Comparison of ENCODE assay signal across 3 cellular contexts in the genomic region with DNA sequence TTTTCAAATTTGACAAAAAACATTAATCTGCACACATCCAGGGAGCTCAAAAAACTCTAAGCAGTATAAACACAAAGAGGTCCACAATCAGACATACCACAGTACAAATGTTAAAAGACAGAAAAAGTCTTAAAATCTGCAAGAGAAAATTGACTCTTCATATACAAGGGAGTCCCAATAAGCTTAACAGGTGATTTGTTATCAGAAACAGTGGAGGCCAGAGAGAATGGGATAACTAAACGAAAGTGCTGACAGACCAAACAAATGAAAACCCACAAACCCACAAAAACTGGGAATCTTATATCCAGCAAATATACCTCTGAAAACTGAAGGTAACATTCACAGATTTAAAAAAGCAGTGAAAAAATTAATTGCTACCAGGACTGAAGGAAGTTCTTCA.
TF ChIP-seq lines count a peak whose summit lies in the region.

No MANE protein-coding gene starts in this region.

TF ChIP-seq in HEK293, 187 proteins besides CTCF, POLR2A, EP300 and RAD21:
- TF ChIP-seq ZBTB21 (tag by site-specific recombination; IDR thresholded peaks at IDR 0.05) = no peak
- no peak for TF ChIP-seq ZNF274 (IDR thresholded peaks at IDR 0.05; ENCODE audit: low read length)
- no peak for TF ChIP-seq ZNF274 (tag by site-specific recombination; IDR thresholded peaks at IDR 0.05; ENCODE audit: borderline replicate concordance)
- TF ChIP-seq, protein P1, sequence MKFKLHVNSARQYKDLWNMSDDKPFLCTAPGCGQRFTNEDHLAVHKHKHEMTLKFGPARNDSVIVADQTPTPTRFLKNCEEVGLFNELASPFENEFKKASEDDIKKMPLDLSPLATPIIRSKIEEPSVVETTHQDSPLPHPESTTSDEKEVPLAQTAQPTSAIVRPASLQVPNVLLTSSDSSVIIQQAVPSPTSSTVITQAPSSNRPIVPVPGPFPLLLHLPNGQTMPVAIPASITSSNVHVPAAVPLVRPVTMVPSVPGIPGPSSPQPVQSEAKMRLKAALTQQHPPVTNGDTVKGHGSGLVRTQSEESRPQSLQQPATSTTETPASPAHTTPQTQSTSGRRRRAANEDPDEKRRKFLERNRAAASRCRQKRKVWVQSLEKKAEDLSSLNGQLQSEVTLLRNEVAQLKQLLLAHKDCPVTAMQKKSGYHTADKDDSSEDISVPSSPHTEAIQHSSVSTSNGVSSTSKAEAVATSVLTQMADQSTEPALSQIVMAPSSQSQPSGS (tag by site-specific recombination; IDR thresholded peaks at IDR 0.05; ENCODE audit: low read depth) = no peak
- TF ChIP-seq ZNF114 (tag by site-specific recombination; IDR thresholded peaks at IDR 0.05) = no peak
- no peak for TF ChIP-seq ZNF221 (tag by site-specific recombination; IDR thresholded peaks at IDR 0.05; ENCODE audit: borderline replicate concordance)
- no peak for TF ChIP-seq ZNF155 (tag by site-specific recombination; IDR thresholded peaks at IDR 0.05)
- no peak for TF ChIP-seq ZNF404 (tag by site-specific recombination; IDR thresholded peaks at IDR 0.05)
- TF ChIP-seq SETDB1 (IDR thresholded peaks at IDR 0.05; ENCODE audit: insufficient read length, low read length) = peak; percentile 60
- peak; percentile 93 for TF ChIP-seq ZNF791 (tag by site-specific recombination; IDR thresholded peaks at IDR 0.05)
- TF ChIP-seq GLI4 (tag by site-specific recombination; IDR thresholded peaks at IDR 0.05) = no peak
- no peak for TF ChIP-seq FEZF1 (tag by site-specific recombination; IDR thresholded peaks at IDR 0.05)
- no peak for TF ChIP-seq WT1 (tag by site-specific recombination; IDR thresholded peaks at IDR 0.05)
- TF ChIP-seq ZNF37A (tag by site-specific recombination; IDR thresholded peaks at IDR 0.05) = no peak
- TF ChIP-seq, protein P2, sequence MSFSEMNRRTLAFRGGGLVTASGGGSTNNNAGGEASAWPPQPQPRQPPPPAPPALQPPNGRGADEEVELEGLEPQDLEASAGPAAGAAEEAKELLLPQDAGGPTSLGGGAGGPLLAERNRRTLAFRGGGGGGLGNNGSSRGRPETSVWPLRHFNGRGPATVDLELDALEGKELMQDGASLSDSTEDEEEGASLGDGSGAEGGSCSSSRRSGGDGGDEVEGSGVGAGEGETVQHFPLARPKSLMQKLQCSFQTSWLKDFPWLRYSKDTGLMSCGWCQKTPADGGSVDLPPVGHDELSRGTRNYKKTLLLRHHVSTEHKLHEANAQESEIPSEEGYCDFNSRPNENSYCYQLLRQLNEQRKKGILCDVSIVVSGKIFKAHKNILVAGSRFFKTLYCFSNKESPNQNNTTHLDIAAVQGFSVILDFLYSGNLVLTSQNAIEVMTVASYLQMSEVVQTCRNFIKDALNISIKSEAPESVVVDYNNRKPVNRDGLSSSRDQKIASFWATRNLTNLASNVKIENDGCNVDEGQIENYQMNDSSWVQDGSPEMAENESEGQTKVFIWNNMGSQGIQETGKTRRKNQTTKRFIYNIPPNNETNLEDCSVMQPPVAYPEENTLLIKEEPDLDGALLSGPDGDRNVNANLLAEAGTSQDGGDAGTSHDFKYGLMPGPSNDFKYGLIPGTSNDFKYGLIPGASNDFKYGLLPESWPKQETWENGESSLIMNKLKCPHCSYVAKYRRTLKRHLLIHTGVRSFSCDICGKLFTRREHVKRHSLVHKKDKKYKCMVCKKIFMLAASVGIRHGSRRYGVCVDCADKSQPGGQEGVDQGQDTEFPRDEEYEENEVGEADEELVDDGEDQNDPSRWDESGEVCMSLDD (tag by site-specific recombination; IDR thresholded peaks at IDR 0.05) = no peak
- TF ChIP-seq ZSCAN23 (tag by site-specific recombination; IDR thresholded peaks at IDR 0.05) = no peak
- no peak for TF ChIP-seq OVOL3 (tag by site-specific recombination; IDR thresholded peaks at IDR 0.05)
- TF ChIP-seq, protein P3, sequence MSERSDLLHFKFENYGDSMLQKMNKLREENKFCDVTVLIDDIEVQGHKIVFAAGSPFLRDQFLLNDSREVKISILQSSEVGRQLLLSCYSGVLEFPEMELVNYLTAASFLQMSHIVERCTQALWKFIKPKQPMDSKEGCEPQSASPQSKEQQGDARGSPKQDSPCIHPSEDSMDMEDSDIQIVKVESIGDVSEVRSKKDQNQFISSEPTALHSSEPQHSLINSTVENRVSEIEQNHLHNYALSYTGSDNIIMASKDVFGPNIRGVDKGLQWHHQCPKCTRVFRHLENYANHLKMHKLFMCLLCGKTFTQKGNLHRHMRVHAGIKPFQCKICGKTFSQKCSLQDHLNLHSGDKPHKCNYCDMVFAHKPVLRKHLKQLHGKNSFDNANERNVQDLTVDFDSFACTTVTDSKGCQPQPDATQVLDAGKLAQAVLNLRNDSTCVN (tag by site-specific recombination; optimal IDR thresholded peaks at IDR 0.05) = no peak

TF ChIP-seq in GM12878, 131 proteins besides CTCF, POLR2A, EP300 and RAD21:
- TF ChIP-seq NFXL1 (IDR thresholded peaks at IDR 0.05; ENCODE audit: borderline replicate concordance) (no peak), CBX5 (IDR thresholded peaks at IDR 0.05; ENCODE audit: low read depth) (0 out of 2 replicates have a peak, but pooled peaks have one; percentile 39)

TF ChIP-seq in K562, 482 proteins besides CTCF, POLR2A, EP300 and RAD21:
- TF ChIP-seq TARDBP (IDR thresholded peaks at IDR 0.05) (no peak), CBX3 (IDR thresholded peaks at IDR 0.05; ENCODE audit: borderline replicate concordance in 1 of 2, low read length in 2 of 2) (peak in 1 of 2 experiments; percentile 67; a peak in 1 of 3 replicates), TRIM24 (IDR thresholded peaks at IDR 0.05) (0 out of 4 replicates have a peak, but pooled peaks of 1 of the 2 experiments have one; percentile 23), TRIM28 (IDR thresholded peaks at IDR 0.05) (peak; percentile 82; the same call in 1 of the 2 replicates)
- TF ChIP-seq, protein P4, sequence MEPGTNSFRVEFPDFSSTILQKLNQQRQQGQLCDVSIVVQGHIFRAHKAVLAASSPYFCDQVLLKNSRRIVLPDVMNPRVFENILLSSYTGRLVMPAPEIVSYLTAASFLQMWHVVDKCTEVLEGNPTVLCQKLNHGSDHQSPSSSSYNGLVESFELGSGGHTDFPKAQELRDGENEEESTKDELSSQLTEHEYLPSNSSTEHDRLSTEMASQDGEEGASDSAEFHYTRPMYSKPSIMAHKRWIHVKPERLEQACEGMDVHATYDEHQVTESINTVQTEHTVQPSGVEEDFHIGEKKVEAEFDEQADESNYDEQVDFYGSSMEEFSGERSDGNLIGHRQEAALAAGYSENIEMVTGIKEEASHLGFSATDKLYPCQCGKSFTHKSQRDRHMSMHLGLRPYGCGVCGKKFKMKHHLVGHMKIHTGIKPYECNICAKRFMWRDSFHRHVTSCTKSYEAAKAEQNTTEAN (CRISPR knock-in tag; IDR thresholded peaks at IDR 0.05) = no peak
